1 cellular context compared by ENCODE assay signal in genomic region chr3:49666592-49666991, GRCh38.
TF ChIP-seq lines count a peak whose summit lies in the region.

No MANE protein-coding gene starts in this region.

TF ChIP-seq in HepG2, 621 proteins besides CTCF, POLR2A, EP300 and RAD21 (continued from another document and continues in another):
- TF ChIP-seq ZBTB37 (CRISPR knock-in tag; IDR thresholded peaks at IDR 0.05) (no peak), KMT2A (CRISPR knock-in tag; IDR thresholded peaks at IDR 0.05) (no peak), SNAPC2 (CRISPR knock-in tag; IDR thresholded peaks at IDR 0.05) (no peak), KLF15 (CRISPR knock-in tag; IDR thresholded peaks at IDR 0.05; ENCODE audit: borderline replicate concordance) (no peak), ZNF75D (CRISPR knock-in tag; IDR thresholded peaks at IDR 0.05; ENCODE audit: borderline replicate concordance) (no peak), ZSCAN22 (CRISPR knock-in tag; IDR thresholded peaks at IDR 0.05) (0 out of 2 replicates have a peak, but pooled peaks have one; percentile 52), REXO4 (CRISPR knock-in tag; IDR thresholded peaks at IDR 0.05; ENCODE audit: borderline replicate concordance) (no peak), ZNF207 (IDR thresholded peaks at IDR 0.05; ENCODE audit: borderline replicate concordance) (no peak), ZNF12 (CRISPR knock-in tag; IDR thresholded peaks at IDR 0.05) (no peak), ZNF136 (CRISPR knock-in tag; IDR thresholded peaks at IDR 0.05; ENCODE audit: low read depth) (0 out of 2 replicates have a peak, but pooled peaks have one; percentile 50), ZNF276 (CRISPR knock-in tag; IDR thresholded peaks at IDR 0.05; ENCODE audit: low read depth) (no peak), POGZ (CRISPR knock-in tag; IDR thresholded peaks at IDR 0.05) (peak; percentile 48; the same call in 1 of the 2 replicates), ZNF441 (CRISPR knock-in tag; IDR thresholded peaks at IDR 0.05; ENCODE audit: borderline replicate concordance) (0 out of 2 replicates have a peak, but pooled peaks have one; percentile 5), PAXIP1 (CRISPR knock-in tag; conservative IDR thresholded peaks at IDR 0.05) (peak; percentile 89), ATM (IDR thresholded peaks at IDR 0.05; ENCODE audit: borderline replicate concordance) (no peak), ZNF572 (CRISPR knock-in tag; IDR thresholded peaks at IDR 0.05) (no peak), ZBTB49 (CRISPR knock-in tag; IDR thresholded peaks at IDR 0.05; ENCODE audit: borderline replicate concordance) (no peak), ZNF746 (CRISPR knock-in tag; IDR thresholded peaks at IDR 0.05) (peak; percentile 86), IKZF4 (CRISPR knock-in tag; IDR thresholded peaks at IDR 0.05; ENCODE audit: borderline replicate concordance, low read depth, not compliant biosample characterization) (no peak), HNRNPK (IDR thresholded peaks at IDR 0.05; ENCODE audit: low read depth, low read length, poor library complexity, severe bottlenecking) (no peak), HOXA3 (CRISPR knock-in tag; IDR thresholded peaks at IDR 0.05) (peak; percentile 60), ATF7-NPFF (CRISPR knock-in tag; IDR thresholded peaks at IDR 0.05; ENCODE audit: low read depth) (no peak), ZNF549 (CRISPR knock-in tag; IDR thresholded peaks at IDR 0.05) (no peak), ZNF644 (CRISPR knock-in tag; IDR thresholded peaks at IDR 0.05; ENCODE audit: low read depth) (0 out of 2 replicates have a peak, but pooled peaks have one; percentile 25), CENPT (CRISPR knock-in tag; IDR thresholded peaks at IDR 0.05; ENCODE audit: low read depth) (no peak), RFX5 (IDR thresholded peaks at IDR 0.05; ENCODE audit: low read depth, low read length) (no peak), ZNF367 (CRISPR knock-in tag; IDR thresholded peaks at IDR 0.05; ENCODE audit: borderline replicate concordance) (no peak), GPN1 (CRISPR knock-in tag; IDR thresholded peaks at IDR 0.05; ENCODE audit: borderline replicate concordance) (no peak), ZFP36 (IDR thresholded peaks at IDR 0.05; ENCODE audit: borderline replicate concordance, low read depth, low read length, partially characterized antibody) (no peak), DRAP1 (CRISPR knock-in tag; IDR thresholded peaks at IDR 0.05) (no peak), PLSCR1 (CRISPR knock-in tag; IDR thresholded peaks at IDR 0.05; ENCODE audit: borderline replicate concordance) (no peak), ZNF256 (CRISPR knock-in tag; conservative IDR thresholded peaks at IDR 0.05) (no peak), PITX1 (CRISPR knock-in tag; IDR thresholded peaks at IDR 0.05) (no peak), ZBTB7B (CRISPR knock-in tag; IDR thresholded peaks at IDR 0.05) (0 out of 2 replicates have a peak, but pooled peaks have one; percentile 21), PREB (CRISPR knock-in tag; IDR thresholded peaks at IDR 0.05) (no peak), SALL1 (CRISPR knock-in tag; IDR thresholded peaks at IDR 0.05) (peak; percentile 42; the same call in 1 of the 2 replicates), ZNF296 (CRISPR knock-in tag; conservative IDR thresholded peaks at IDR 0.05) (no peak), ZBTB21 (CRISPR knock-in tag; IDR thresholded peaks at IDR 0.05) (no peak), ZNF350 (CRISPR knock-in tag; IDR thresholded peaks at IDR 0.05; ENCODE audit: borderline replicate concordance, low read depth) (no peak), ZNF318 (CRISPR knock-in tag; IDR thresholded peaks at IDR 0.05) (no peak), ZNF766 (CRISPR knock-in tag; IDR thresholded peaks at IDR 0.05; ENCODE audit: borderline replicate concordance) (no peak), ZNF121 (CRISPR knock-in tag; IDR thresholded peaks at IDR 0.05) (peak; percentile 97), CREM (IDR thresholded peaks at IDR 0.05) (peak; percentile 51; the same call in 1 of the 2 replicates), CREM (CRISPR knock-in tag; IDR thresholded peaks at IDR 0.05) (no peak)
